12 cellular contexts compared by ENCODE assay signal in genomic region chr12:68259318-68259940, GRCh38. TPM values are rescaled to one million over a fixed set of nuclear protein-coding genes. Genes with fewer than 3 reads are reported as not detected.
A peak's percentile ranks its signal among the peaks of the same experiment; 100 is the strongest.
DNase-seq lines count a peak whose midpoint lies in the region; ATAC-seq and TF ChIP-seq lines count a peak whose summit lies in the region.
"Had no signal": no experiment of that assay in that cellular context is flagged by ENCODE, and none has a peak within 500 bp of the region (broad histone marks: within the 10 kb centered on the region; RNA-seq: fewer than 3 reads in every experiment).

No MANE protein-coding gene starts in this region.

- TF ChIP-seq CTCF in HFFc6 (IDR thresholded peaks at IDR 0.05) (no peak), glutamatergic neuron (IDR thresholded peaks at IDR 0.05; ENCODE audit: partially characterized antibody, unreplicated experiment) (no peak)

- H3K9me3 ChIP-seq in neuronal stem cell (replicated peaks in 1 of 2; ENCODE audit: control insufficient read depth in 2 of 2, insufficient read depth in 1 of 2, low read depth in 1 of 2, low read length in 2 of 2) = no peaks in the 10 kb centered on the region
- H3K9me3 ChIP-seq: left ventricle myocardium inferior, right atrium auricular region had no signal

- no peak overlapping the region for H3K18ac ChIP-seq in neuronal stem cell (ENCODE audit: low read length)

- no peak overlapping the region for H3K9ac ChIP-seq in neuronal stem cell (ENCODE audit: low read depth, low read length, poor library complexity)

- WGBS in neuronal stem cell (ENCODE audit: extremely low coverage in 2 of 2, insufficient read length in 2 of 2, insufficient replicate concordance in 1 of 2), 2 donors = no CpG with 5 or more reads among the region's 3 CpGs

- H4K91ac ChIP-seq in neuronal stem cell (ENCODE audit: low read depth, low read length, poor library complexity) = no peak overlapping the region

- H3K36me3 Mint-ChIP-seq in HFFc6 (ENCODE audit: low read depth) = no peaks in the 10 kb centered on the region
- H3K36me3 Mint-ChIP-seq in immature natural killer cell = no peaks in the 10 kb centered on the region
- H3K36me3 Mint-ChIP-seq in glutamatergic neuron (ENCODE audit: unreplicated experiment) = no peaks in the 10 kb centered on the region

- H2BK5ac ChIP-seq in neuronal stem cell (ENCODE audit: low read length) = no peak overlapping the region

- ATAC-seq in HG03460 (IDR thresholded peaks at IDR 0.05; ENCODE audit: unreplicated experiment) = no peak

- no peak overlapping the region for H3K27ac ChIP-seq in neuronal stem cell (replicated peaks; ENCODE audit: low read length)
- H3K27ac ChIP-seq: left ventricle myocardium inferior, right atrium auricular region had no signal

- no peaks in the 10 kb centered on the region for H3K79me1 ChIP-seq in neuronal stem cell (ENCODE audit: low read depth, low read length)

- peaks cover 17% of the 10 kb centered on the region for H3K4me1 Mint-ChIP-seq in HFFc6 (ENCODE audit: low read depth)
- H3K4me1 Mint-ChIP-seq in immature natural killer cell = peaks cover 7 to 13% of the 10 kb centered on the region in 2 donors
- H3K4me1 Mint-ChIP-seq in glutamatergic neuron (ENCODE audit: low read depth, unreplicated experiment) = no peaks in the 10 kb centered on the region

- peak overlapping the region; percentile 4; the same call in 1 of the 2 replicates for H3K4me3 Mint-ChIP-seq in HFFc6
- H3K4me3 Mint-ChIP-seq in immature natural killer cell = peak overlapping the region in 2 of 5 donors; percentile 4 to 8
- H3K4me3 Mint-ChIP-seq in glutamatergic neuron (ENCODE audit: unreplicated experiment) = no peak overlapping the region

- no peak overlapping the region for H2BK120ac ChIP-seq in neuronal stem cell (ENCODE audit: low read depth, low read length)

- no peak overlapping the region for H2BK15ac ChIP-seq in neuronal stem cell (ENCODE audit: low read length)

- no peaks in the 10 kb centered on the region for H3K36me3 ChIP-seq in neuronal stem cell (replicated peaks in 1 of 2; ENCODE audit: control insufficient read depth in 2 of 2, insufficient read depth in 2 of 2, low read length in 2 of 2)
- H3K36me3 ChIP-seq: left ventricle myocardium inferior, right atrium auricular region had no signal

- H3K14ac ChIP-seq in neuronal stem cell (ENCODE audit: low read length) = no peak overlapping the region

- DNase-seq in ELR (ENCODE audit: low read depth) (peak; percentile 96), HFFc6 (peak; percentile 74), immature natural killer cell (peak; percentile 12 to 27 (median 18)), neuronal stem cell (ENCODE audit: low spot score) (no peak), posterior vena cava (ENCODE audit: low spot score) (no peak), glutamatergic neuron (no peak)
- DNase-seq in activated T-helper 9 cell treated with anti-CD3 and anti-CD28 coated beads, Interleukin-2, amount 50 U/mL, for 16 hours (ENCODE audit: low read depth) = peak; percentile 9
- DNase-seq: DND-41, left ventricle myocardium inferior had no signal

- intact Hi-C loops in posterior vena cava (cut with DNase I) = no loop called here

- H2BK12ac ChIP-seq in neuronal stem cell (ENCODE audit: low read length) = no peak overlapping the region

- no peak overlapping the region for H3K4me2 ChIP-seq in neuronal stem cell (ENCODE audit: insufficient read depth, low read length, poor library complexity, severe bottlenecking)

- H3K27ac Mint-ChIP-seq in HFFc6 (peak overlapping the region; percentile 41; the same call in 1 of the 2 replicates), immature natural killer cell (no peak overlapping the region), glutamatergic neuron (ENCODE audit: unreplicated experiment) (no peak overlapping the region)

- no peak overlapping the region for H3K4ac ChIP-seq in neuronal stem cell (ENCODE audit: low read length)

- no peak overlapping the region for H2AFZ ChIP-seq in neuronal stem cell (ENCODE audit: low read length)

- H3K4me1 ChIP-seq in neuronal stem cell (ENCODE audit: control insufficient read depth in 2 of 2, insufficient read depth in 1 of 2, low read depth in 1 of 2, low read length in 2 of 2) = peaks cover 0 to 1% of the 10 kb centered on the region in 2 donors
- H3K4me1 ChIP-seq: left ventricle myocardium inferior, right atrium auricular region had no signal

- H3K27me3 Mint-ChIP-seq in HFFc6 (ENCODE audit: insufficient read depth) = peaks cover 31% of the 10 kb centered on the region
- H3K27me3 Mint-ChIP-seq in immature natural killer cell (ENCODE audit: low read depth in 3 of 3) = peaks cover 8 to 9% (median 9%) of the 10 kb centered on the region in 3 donors
- no peaks in the 10 kb centered on the region for H3K27me3 Mint-ChIP-seq in glutamatergic neuron (ENCODE audit: unreplicated experiment)

- H3K4me3 ChIP-seq in neuronal stem cell (ENCODE audit: low read length in 2 of 2) = no peak overlapping the region
- H3K4me3 ChIP-seq: left ventricle myocardium inferior, right atrium auricular region had no signal

- no peaks in the 10 kb centered on the region for H3K9me3 Mint-ChIP-seq in HFFc6
- H3K9me3 Mint-ChIP-seq in immature natural killer cell = no peaks in the 10 kb centered on the region
- H3K9me3 Mint-ChIP-seq in glutamatergic neuron (ENCODE audit: unreplicated experiment) = no peaks in the 10 kb centered on the region

- no peak overlapping the region for H3K23ac ChIP-seq in neuronal stem cell (ENCODE audit: low read depth, low read length, poor library complexity)

- H4K8ac ChIP-seq in neuronal stem cell (ENCODE audit: low read depth, low read length) = no peak overlapping the region

- H2AK5ac ChIP-seq in neuronal stem cell (ENCODE audit: low read depth, low read length) = no peak overlapping the region

- peaks cover 0 to 3% (median 0%) of the 10 kb centered on the region in 3 experiments for H3K27me3 ChIP-seq in neuronal stem cell (ENCODE audit: control insufficient read depth in 3 of 3, insufficient read depth in 3 of 3, low read depth in 1 of 3, low read length in 3 of 3)
- H3K27me3 ChIP-seq: right atrium auricular region had no signal

RNA-seq across cellular contexts. Expression of gene IL22, which starts 6.0 kb away (rescaled TPM):
- total RNA-seq in HFFc6 (2021; fragmentation: NEBNext Ultra II Directional; extraction: Animal tissue kit (Norgen Biotek cat#: 25700)) = not detected
- not detected for polyA plus RNA-seq in immature natural killer cell
- polyA plus RNA-seq in neuronal stem cell (2013, experiment 1 of 2) = not detected
- polyA plus RNA-seq in neuronal stem cell (2013, experiment 2 of 2) = not detected
- total RNA-seq in posterior vena cava (not detected), glutamatergic neuron (ENCODE audit: unreplicated experiment) (not detected)
- total RNA-seq: left ventricle myocardium inferior, right atrium auricular region, subcutaneous adipose tissue had no signal

RNA-seq across cellular contexts. Expression of gene IL26, which starts 33.8 kb away (rescaled TPM):
- not detected for total RNA-seq in HFFc6 (2021; fragmentation: NEBNext Ultra II Directional; extraction: Animal tissue kit (Norgen Biotek cat#: 25700))
- not detected for polyA plus RNA-seq in immature natural killer cell
- polyA plus RNA-seq in neuronal stem cell (2013, experiment 1 of 2) = not detected
- polyA plus RNA-seq in neuronal stem cell (2013, experiment 2 of 2) = not detected
- total RNA-seq in posterior vena cava (not detected), glutamatergic neuron (ENCODE audit: unreplicated experiment) (not detected)
- total RNA-seq: left ventricle myocardium inferior, right atrium auricular region, subcutaneous adipose tissue had no signal

Comparison
In these comparisons a context has a peak if more than half of its experiments do, and no peak if none do; other contexts are left out.
1. DNase-seq: peak in ELR (single experiment), HFFc6 (single experiment), activated T-helper 9 cell treated with anti-CD3 and anti-CD28 coated beads, Interleukin-2, amount 50 U/mL, for 16 hours (single experiment) and immature natural killer cell (3 of 3); none in neuronal stem cell (single experiment), posterior vena cava (single experiment) and glutamatergic neuron (single experiment).